ENCODE assay signal across 8 cellular contexts in genomic region chr3:113825090-113825489, GRCh38. TPM values are rescaled to one million over a fixed set of nuclear protein-coding genes. Genes with fewer than 3 reads are reported as not detected.
DNase-seq lines count a peak whose midpoint lies in the region; ATAC-seq, FAIRE-seq and TF ChIP-seq lines count a peak whose summit lies in the region.

No MANE protein-coding gene starts in this region.

- no peaks in the 10 kb centered on the region for H3K9me3 Mint-ChIP-seq in activated CD8-positive, alpha-beta memory T cell treated with anti-CD3 and anti-CD28 coated beads, Interleukin-2, amount 10 ng/mL, durations not matched to agents 7 days and 5 days (ENCODE audit: low read depth)

- H3K36me3 Mint-ChIP-seq in activated CD8-positive, alpha-beta memory T cell treated with anti-CD3 and anti-CD28 coated beads, Interleukin-2, amount 10 ng/mL, durations not matched to agents 7 days and 5 days: peaks cover 2% of the 10 kb centered on the region

- no peaks in the 10 kb centered on the region for H3K27me3 Mint-ChIP-seq in activated CD8-positive, alpha-beta memory T cell treated with anti-CD3 and anti-CD28 coated beads, Interleukin-2, amount 10 ng/mL, durations not matched to agents 7 days and 5 days

- no peak for TF ChIP-seq RAD21 in K562 (CRISPR knock-in tag; conservative IDR thresholded peaks at IDR 0.05 in 1 of 2, IDR thresholded peaks at IDR 0.05 in 1 of 2)

- peak; percentile 40 for TF ChIP-seq CTCF in AG10803 (conservative IDR thresholded peaks at IDR 0.05; ENCODE audit: low read length)
- TF ChIP-seq CTCF in K562 (IDR thresholded peaks at IDR 0.05 in 2 of 3, conservative IDR thresholded peaks at IDR 0.05 in 1 of 3; ENCODE audit: insufficient read depth in 2 of 3, low read depth in 1 of 3, low read length in 3 of 3): no peak

- ATAC-seq in HG03135 (IDR thresholded peaks at IDR 0.05; ENCODE audit: unreplicated experiment) (peak; percentile 53), K562 (peak; percentile 65), right cardiac atrium (no peak)
- ATAC-seq in activated CD8-positive, alpha-beta memory T cell treated with anti-CD3 and anti-CD28 coated beads, Interleukin-2, amount 10 ng/mL, durations not matched to agents 7 days and 5 days: no peak

- no peak for TF ChIP-seq EP300 in K562 (IDR thresholded peaks at IDR 0.05; ENCODE audit: low read length)

- intact Hi-C loops in K562 (cut with micrococcal nuclease): no loop called here
- intact Hi-C loops in right cardiac atrium (cut with DNase I): no loop called here

- no peak overlapping the region for H3K4me2 ChIP-seq in K562 (ENCODE audit: insufficient read depth, low read length)

- H3K9me1 ChIP-seq in K562 (ENCODE audit: control insufficient read depth, insufficient read depth, low read length): no peaks in the 10 kb centered on the region

- no peak overlapping the region for H3K4me3 ChIP-seq in AG10803 (ENCODE audit: low read length)
- no peak overlapping the region for H3K4me3 ChIP-seq in K562
- no peak overlapping the region for H3K4me3 ChIP-seq in right cardiac atrium (ENCODE audit: low read length)

- TF ChIP-seq POLR2A in K562 (conservative IDR thresholded peaks at IDR 0.05): no peak

- in situ Hi-C loops in K562 (cut with MboI): no loop called here

- H3K4me1 Mint-ChIP-seq in activated CD8-positive, alpha-beta memory T cell treated with anti-CD3 and anti-CD28 coated beads, Interleukin-2, amount 10 ng/mL, durations not matched to agents 7 days and 5 days: no peaks in the 10 kb centered on the region

- no TSS peak for BruUV-seq in K562 (replicated peaks; lab: Mats Ljungman, UMichigan)

- WGBS in K562 (ENCODE audit: insufficient coverage, low coverage, missing lambda C conversion rate): 5% methylated on average over 2 of the region's 2 CpGs
- 61% methylated on average over 2 of the region's 2 CpGs for whole genome bisulfite sequencing in right cardiac atrium

- DNase-seq in AG10803 (ENCODE audit: low read depth) (no peak), GM19238 (ENCODE audit: insufficient read length, low spot score) (peak; percentile 19), K562 (ENCODE audit: extremely low read depth in 1 of 4, low spot score in 3 of 4) (peak; percentile 6 to 10 (median 8)), MV-4-11 (lab: John Stamatoyannopoulos, UW) (no peak), retina (no peak), right cardiac atrium (no peak)
- DNase-seq in activated CD8-positive, alpha-beta memory T cell treated with anti-CD3 and anti-CD28 coated beads, Interleukin-2, amount 10 ng/mL, durations not matched to agents 7 days and 5 days: no peak

- H3K27ac Mint-ChIP-seq in activated CD8-positive, alpha-beta memory T cell treated with anti-CD3 and anti-CD28 coated beads, Interleukin-2, amount 10 ng/mL, durations not matched to agents 7 days and 5 days: no peak overlapping the region

- no peaks in the 10 kb centered on the region for H3K79me2 ChIP-seq in K562 (ENCODE audit: control insufficient read depth, insufficient read depth, low read length)

- no peak overlapping the region for H3K9ac ChIP-seq in K562 (ENCODE audit: insufficient read depth in 1 of 2, low read depth in 2 of 2, low read length in 2 of 2)

- H3K4me1 ChIP-seq in K562 (replicated peaks in 1 of 2; ENCODE audit: control insufficient read depth in 2 of 2, insufficient read depth in 2 of 2, low read length in 2 of 2) (no peaks in the 10 kb centered on the region; a peak in 1 of 5 replicates), right cardiac atrium (ENCODE audit: control insufficient read depth, insufficient read depth, low read length) (no peaks in the 10 kb centered on the region)

- POLR2A ChIA-PET in K562 (lab: Yijun Ruan, JAX): no interaction called here

- no peaks in the 10 kb centered on the region for H4K20me1 ChIP-seq in K562 (replicated peaks; ENCODE audit: control insufficient read depth, insufficient read depth, low read length)

- CTCF ChIA-PET in K562 (lab: Yijun Ruan, JAX; ENCODE audit: low intra/inter-chr PET ratio): no interaction called here
- CTCF ChIA-PET in activated CD8-positive, alpha-beta memory T cell treated with anti-CD3 and anti-CD28 coated beads, Interleukin-2, amount 10 ng/mL, durations not matched to agents 7 days and 5 days (lab: Charles Lee): interaction anchor here (0.9 to 1.5 kb wide), 4 partner anchors 13 to 22 kb away, joined by 3 to 6 read pairs (median 3); partner anchors contain the start of gene GRAMD1C

- H2AFZ ChIP-seq in K562 (ENCODE audit: low read depth, low read length): no peak overlapping the region

- no peak overlapping the region for H3K27ac ChIP-seq in K562 (ENCODE audit: extremely low read depth, low read depth, low read length)
- no peak overlapping the region for H3K27ac ChIP-seq in right cardiac atrium (ENCODE audit: low read length)

- H3K9me3 ChIP-seq in K562 (replicated peaks; ENCODE audit: control insufficient read depth, insufficient read depth, low read depth, low read length) (no peaks in the 10 kb centered on the region), right cardiac atrium (ENCODE audit: control insufficient read depth, low read length) (no peaks in the 10 kb centered on the region)

- FAIRE-seq in K562 (lab: Jason Lieb, UNC): no peak

- no peaks in the 10 kb centered on the region for H3K36me3 ChIP-seq in K562 (ENCODE audit: control insufficient read depth, insufficient read depth, low read length)

- H3K27me3 ChIP-seq in K562 (ENCODE audit: control insufficient read depth in 2 of 2, insufficient read depth in 2 of 2, low read length in 2 of 2) (peaks cover 0 to 11% of the 10 kb centered on the region in 2 experiments; a peak in 2 of 5 replicates), right cardiac atrium (ENCODE audit: control insufficient read depth, insufficient read depth) (no peaks in the 10 kb centered on the region)

- H3K4me3 Mint-ChIP-seq in activated CD8-positive, alpha-beta memory T cell treated with anti-CD3 and anti-CD28 coated beads, Interleukin-2, amount 10 ng/mL, durations not matched to agents 7 days and 5 days: no peak overlapping the region

TF ChIP-seq in K562, 482 proteins besides CTCF, POLR2A, EP300 and RAD21 (continues in another document):
- no peak for TF ChIP-seq AFF4 (CRISPR knock-in tag; IDR thresholded peaks at IDR 0.05)

RNA-seq across cellular contexts. Expression of gene GRAMD1C, which starts 13.5 kb away (rescaled TPM):
- not detected in 2 replicates for total RNA-seq in K562 (2011; cell fraction: chromatin; rRNA removed; ENCODE audit: low replicate concordance)
- total RNA-seq in K562 (2011; cell fraction: nucleolus; rRNA removed): not detected in 2 replicates
- total RNA-seq in K562 (2011; cell fraction: nucleoplasm; rRNA removed): not detected in 2 replicates
- total RNA-seq in K562 (2014; rRNA removed): not detected in 2 replicates
- total RNA-seq in K562 (2014; rRNA removed; fragmentation: Illumina TruSeq; extraction: Trizol): not detected in 2 replicates
- total RNA-seq in K562 (2015; rRNA removed; fragmentation: Illumina TruSeq; extraction: Trizol): not detected in 2 replicates
- not detected in 2 replicates for total RNA-seq in K562 (2021)
- not detected in 2 replicates for polyA plus RNA-seq in K562 (2011; rRNA removed)
- polyA plus RNA-seq in K562 (2011; cell fraction: cytosol; rRNA removed): not detected in 2 replicates
- polyA plus RNA-seq in K562 (2011; cell fraction: nucleus; rRNA removed): not detected in 2 replicates
- not detected in 2 replicates for polyA plus RNA-seq in K562 (2012)
- polyA plus RNA-seq in K562 (2014; fragmentation: Illumina TruSeq; extraction: Trizol): not detected in 2 replicates
- not detected for polyA plus RNA-seq in K562 (2014; fragmentation: Nextera tagmentation; extraction: Ambion mirVana)
- 0.07 TPM in 1 of 2 replicates, not detected in the other for polyA plus RNA-seq in K562 (2014; rRNA removed)
- not detected in 2 replicates for polyA minus RNA-seq in K562 (2011; rRNA and poly(A)+ RNA removed)
- polyA minus RNA-seq in K562 (2011; cell fraction: cytosol; rRNA and poly(A)+ RNA removed): not detected in 2 replicates
- not detected in 2 replicates for polyA minus RNA-seq in K562 (2011; cell fraction: nucleus; rRNA and poly(A)+ RNA removed)
- 1 to 10 TPM in 1 of 2 experiments, under 1 TPM in 1; 0.40 to 1.1 TPM for total RNA-seq in activated CD8-positive, alpha-beta memory T cell treated with anti-CD3 and anti-CD28 coated beads, Interleukin-2, amount 10 ng/mL, durations not matched to agents 7 days and 5 days
- total RNA-seq in right cardiac atrium: 1 to 10 TPM in 3 of 4 donors, under 1 TPM in 1; 0.94 to 3.0 (median 1.8) TPM
- 0.38 TPM for polyA plus RNA-seq in right cardiac atrium

Comparison
In these comparisons a context has a peak if more than half of its experiments do, and no peak if none do; other contexts are left out.
1. DNase-seq: peak in GM19238 (single experiment) and K562 (4 of 4); none in AG10803 (single experiment), activated CD8-positive, alpha-beta memory T cell treated with anti-CD3 and anti-CD28 coated beads, Interleukin-2, amount 10 ng/mL, durations not matched to agents 7 days and 5 days (single experiment), MV-4-11 (single experiment), retina (single experiment) and right cardiac atrium (0 of 3).
2. ATAC-seq: peak in HG03135 (single experiment) and K562 (single experiment); none in activated CD8-positive, alpha-beta memory T cell treated with anti-CD3 and anti-CD28 coated beads, Interleukin-2, amount 10 ng/mL, durations not matched to agents 7 days and 5 days (single experiment) and right cardiac atrium (0 of 2).